Comparison of ENCODE assay signal across 15 cellular contexts in genomic region chr3:155572085-155572484, GRCh38.
DNase-seq lines count a peak whose midpoint lies in the region; ATAC-seq and TF ChIP-seq lines count a peak whose summit lies in the region.
"Had no signal": no experiment of that assay in that cellular context is flagged by ENCODE, and none has a peak within 500 bp of the region (broad histone marks: within the 10 kb centered on the region; RNA-seq: fewer than 3 reads in every experiment).

No MANE protein-coding gene starts in this region.

- H3K79me2 ChIP-seq in PC-3 (ENCODE audit: low read length): no peaks in the 10 kb centered on the region

- H3K4me1 Mint-ChIP-seq in activated T-cell treated with anti-CD3 and anti-CD28 coated beads, Interleukin-2, amount 50 U/mL, for 72 hours (ENCODE audit: low read depth): no peaks in the 10 kb centered on the region

- 22 to 54% (median 28%) methylated on average over 1 of the region's 1 CpG for WGBS in heart left ventricle, 4 donors

- peaks cover 0 to 4% (median 0%) of the 10 kb centered on the region in 12 donors for H3K9me3 ChIP-seq in heart left ventricle
- no peaks in the 10 kb centered on the region for H3K9me3 ChIP-seq in PC-3 (ENCODE audit: low read length)
- H3K9me3 ChIP-seq in vagina: no peaks in the 10 kb centered on the region
- H3K9me3 ChIP-seq: testis had no signal

- intact Hi-C loops in Right ventricle myocardium inferior (cut with DNase I) (no loop called here), heart left ventricle (cut with DNase I) (no loop called here), PC-3 (cut with micrococcal nuclease) (loop anchor here (10.0 kb wide), 1 partner anchor 187 kb away; no protein-coding TSS in a partner anchor), left ventricle myocardium superior (cut with micrococcal nuclease) (no loop called here), vagina (cut with DNase I) (no loop called here)

- ATAC-seq in Right ventricle myocardium inferior: peak; percentile 89
- ATAC-seq in heart left ventricle: no peak
- ATAC-seq in PC-3: peak; percentile 74
- ATAC-seq in left ventricle myocardium superior: peak; percentile 74
- no peak for ATAC-seq in HG03139 (IDR thresholded peaks at IDR 0.05; ENCODE audit: unreplicated experiment)
- no peak for ATAC-seq in activated T-cell treated with anti-CD3 and anti-CD28 coated beads, Interleukin-2, amount 50 U/mL, for 72 hours (replicated peaks in 1 of 2)
- ATAC-seq: activated CD8-positive, alpha-beta T cell treated with anti-CD3 and anti-CD28 coated beads, Interleukin-2, amount 10 ng/mL, durations not matched to agents 7 days and 5 days had no signal

- BruUV-seq in PC-3 (replicated peaks; lab: Mats Ljungman, UMichigan): no TSS peak

- no peak overlapping the region for H3K4me3 Mint-ChIP-seq in activated T-cell treated with anti-CD3 and anti-CD28 coated beads, Interleukin-2, amount 50 U/mL, for 72 hours
- H3K4me3 Mint-ChIP-seq: activated CD8-positive, alpha-beta T cell treated with anti-CD3 and anti-CD28 coated beads, Interleukin-2, amount 10 ng/mL, durations not matched to agents 7 days and 5 days; activated naive CD4-positive, alpha-beta T cell treated with anti-CD3 and anti-CD28 coated beads for 36 hours had no signal

- H3K27ac ChIP-seq in heart left ventricle (no peak overlapping the region), PC-3 (ENCODE audit: low read length) (no peak overlapping the region), vagina (peak overlapping the region; percentile 5), caudate nucleus (ENCODE audit: low read depth, low read length) (no peak overlapping the region)
- H3K27ac ChIP-seq: SK-N-MC, testis had no signal

- H3K27me3 Mint-ChIP-seq in activated T-cell treated with anti-CD3 and anti-CD28 coated beads, Interleukin-2, amount 50 U/mL, for 72 hours (ENCODE audit: low read depth): no peaks in the 10 kb centered on the region

- H3K9ac ChIP-seq in PC-3 (ENCODE audit: low read length): no peak overlapping the region

- H3K36me3 ChIP-seq in heart left ventricle: no peaks in the 10 kb centered on the region
- no peaks in the 10 kb centered on the region for H3K36me3 ChIP-seq in PC-3 (ENCODE audit: low read depth, low read length)
- H3K36me3 ChIP-seq in vagina: no peaks in the 10 kb centered on the region

- no peaks in the 10 kb centered on the region for H3K9me2 ChIP-seq in PC-3 (replicated peaks; ENCODE audit: low read length)

- no peak overlapping the region for H3K4me3 ChIP-seq in heart left ventricle
- H3K4me3 ChIP-seq in PC-3 (ENCODE audit: low read length): no peak overlapping the region
- no peak overlapping the region for H3K4me3 ChIP-seq in vagina
- H3K4me3 ChIP-seq: SK-N-MC, testis had no signal

- TF ChIP-seq POLR2A in heart left ventricle (IDR thresholded peaks at IDR 0.05) (no peak), vagina (IDR thresholded peaks at IDR 0.05) (no peak)

- H3K27ac Mint-ChIP-seq in activated T-cell treated with anti-CD3 and anti-CD28 coated beads, Interleukin-2, amount 50 U/mL, for 72 hours: no peak overlapping the region
- H3K27ac Mint-ChIP-seq: activated CD8-positive, alpha-beta T cell treated with anti-CD3 and anti-CD28 coated beads, Interleukin-2, amount 10 ng/mL, durations not matched to agents 7 days and 5 days; activated naive CD4-positive, alpha-beta T cell treated with anti-CD3 and anti-CD28 coated beads for 36 hours had no signal

- H3K9me3 Mint-ChIP-seq in activated T-cell treated with anti-CD3 and anti-CD28 coated beads, Interleukin-2, amount 50 U/mL, for 72 hours: peaks cover 0 to 2% of the 10 kb centered on the region in 2 donors
- H3K9me3 Mint-ChIP-seq: activated naive CD4-positive, alpha-beta T cell treated with anti-CD3 and anti-CD28 coated beads for 36 hours had no signal

- POLR2A ChIA-PET in PC-3 (lab: Charles Lee; ENCODE audit: unreplicated experiment): no interaction called here

- TF ChIP-seq CTCF in heart left ventricle (IDR thresholded peaks at IDR 0.05): no peak
- no peak for TF ChIP-seq CTCF in PC-3 (conservative IDR thresholded peaks at IDR 0.05; ENCODE audit: low read depth, low read length)
- TF ChIP-seq CTCF in vagina (IDR thresholded peaks at IDR 0.05): no peak

- no peak overlapping the region for H2AFZ ChIP-seq in PC-3 (ENCODE audit: low read length)

- H3K4me1 ChIP-seq in heart left ventricle (no peaks in the 10 kb centered on the region), PC-3 (ENCODE audit: insufficient read depth, low read length) (no peaks in the 10 kb centered on the region), vagina (no peaks in the 10 kb centered on the region)
- H3K4me1 ChIP-seq: testis had no signal

- no peaks in the 10 kb centered on the region for H3K36me3 Mint-ChIP-seq in activated T-cell treated with anti-CD3 and anti-CD28 coated beads, Interleukin-2, amount 50 U/mL, for 72 hours (ENCODE audit: insufficient read depth in 2 of 2)

- CTCF ChIA-PET in PC-3 (lab: Charles Lee): no interaction called here

- no peak overlapping the region for H3K4me2 ChIP-seq in PC-3 (ENCODE audit: low read length)

- H4K20me1 ChIP-seq in PC-3 (ENCODE audit: low read length): no peaks in the 10 kb centered on the region

- DNase-seq in Right ventricle myocardium inferior (ENCODE audit: missing footprints) (no peak), heart left ventricle (no peak), PC-3 (peak; percentile 24), left ventricle myocardium superior (no peak), vagina (ENCODE audit: extremely low spot score in 2 of 2) (no peak), caudate nucleus (lab: John Stamatoyannopoulos, UW) (no peak)
- no peak for DNase-seq in activated T-cell treated with anti-CD3 and anti-CD28 coated beads, Interleukin-2, amount 50 U/mL, for 72 hours
- DNase-seq: activated CD8-positive, alpha-beta T cell treated with anti-CD3 and anti-CD28 coated beads, Interleukin-2, amount 10 ng/mL, durations not matched to agents 7 days and 5 days; activated naive CD4-positive, alpha-beta T cell treated with anti-CD3 and anti-CD28 coated beads for 36 hours; cerebellar nuclear complex; DMS53; NCI-H1436 treated with DMSO at 0.1 percent for 48 hours; testis had no signal

- H3F3A ChIP-seq in PC-3 (ENCODE audit: low read length, unreplicated experiment): no peaks in the 10 kb centered on the region

- H3K27me3 ChIP-seq in heart left ventricle: no peaks in the 10 kb centered on the region
- H3K27me3 ChIP-seq in PC-3 (ENCODE audit: low read length): no peaks in the 10 kb centered on the region
- no peaks in the 10 kb centered on the region for H3K27me3 ChIP-seq in vagina
- H3K27me3 ChIP-seq: testis had no signal

Comparison
In these comparisons a context has a peak if more than half of its experiments do, and no peak if none do; other contexts are left out.
1. ATAC-seq: peak in Right ventricle myocardium inferior (single experiment), PC-3 (single experiment) and left ventricle myocardium superior (single experiment); none in heart left ventricle (0 of 4), HG03139 (single experiment) and activated T-cell treated with anti-CD3 and anti-CD28 coated beads, Interleukin-2, amount 50 U/mL, for 72 hours (0 of 2).